30 cellular contexts compared by ENCODE assay signal in genomic region chr2:16121231-16121985, GRCh38.
"Had no signal": no experiment of that assay in that cellular context is flagged by ENCODE, and none has a peak within 500 bp of the region (broad histone marks: within the 10 kb centered on the region; RNA-seq: fewer than 3 reads in every experiment).

No MANE protein-coding gene starts in this region.

- H3K4me3 ChIP-seq: ascending aorta, breast epithelium, cardiac muscle cell, coronary artery, dorsolateral prefrontal cortex, gastrocnemius medialis, heart left ventricle had no signal

- H3K27me3 ChIP-seq: ascending aorta, breast epithelium, cardiac muscle cell, foreskin keratinocyte, gastrocnemius medialis had no signal

- H3K4me1 ChIP-seq: ascending aorta, breast epithelium, foreskin keratinocyte, gastrocnemius medialis, heart left ventricle had no signal

- H3K36me3 ChIP-seq: ascending aorta, breast epithelium, cardiac muscle cell, gastrocnemius medialis, heart left ventricle had no signal

- ATAC-seq: activated naive CD4-positive, alpha-beta T cell treated with anti-CD3 and anti-CD28 coated beads, Interleukin-2, amount 50 U/mL, for 72 hours; activated T-cell treated with anti-CD3 and anti-CD28 coated beads, Interleukin-2, amount 50 U/mL, for 72 hours; esophagus mucosa; foreskin keratinocyte; gastrocnemius medialis; heart left ventricle; WTC11 had no signal

- H3K9me3 ChIP-seq: ascending aorta, breast epithelium, gastrocnemius medialis had no signal

- DNase-seq: activated CD4-positive, alpha-beta memory T cell treated with anti-CD3 and anti-CD28 coated beads, Interleukin-2, amount 10 ng/mL, durations not matched to agents 7 days and 5 days; activated CD4-positive, alpha-beta T cell treated with anti-CD3 and anti-CD28 coated beads for 1 hour; activated CD4-positive, alpha-beta T cell treated with anti-CD3 and anti-CD28 coated beads for 4 hours; activated CD4-positive, alpha-beta T cell treated with anti-CD3 and anti-CD28 coated beads, Interleukin-2, amount 10 ng/mL, durations not matched to agents 7 days and 5 days; activated CD4-positive, alpha-beta T cell treated with anti-CD3 and anti-CD28 coated beads, Interleukin-2, amount 50 U/mL, for 4 hours; activated CD8-positive, alpha-beta memory T cell treated with anti-CD3 and anti-CD28 coated beads, Interleukin-2, amount 50 U/mL, for 48 hours; activated gamma-delta T cell; activated naive CD4-positive, alpha-beta T cell; activated naive CD4-positive, alpha-beta T cell treated with anti-CD3 and anti-CD28 coated beads, Interleukin-2, amount 10 ng/mL, durations not matched to agents 7 days and 5 days; activated naive CD8-positive, alpha-beta T cell treated with anti-CD3 and anti-CD28 coated beads, Interleukin-2, amount 10 ng/mL, durations not matched to agents 7 days and 5 days; activated T-cell treated with anti-CD3 and anti-CD28 coated beads for 4 hours; activated T-cell treated with anti-CD3 and anti-CD28 coated beads, Interleukin-2, amount 50 U/mL, for 24 hours; activated T-cell treated with anti-CD3 and anti-CD28 coated beads, Interleukin-2, amount 50 U/mL, for 72 hours; central memory CD4-positive, alpha-beta T cell; cerebellar nuclear complex; dorsolateral prefrontal cortex; effector memory CD4-positive, alpha-beta T cell; foreskin keratinocyte; gastrocnemius medialis; glutamatergic neuron; heart left ventricle; T-helper 2 cell had no signal

- H3K27ac ChIP-seq: ascending aorta, breast epithelium, cardiac muscle cell, coronary artery, dorsolateral prefrontal cortex, foreskin keratinocyte, gastrocnemius medialis, heart left ventricle, VCaP had no signal
